ENCODE assay signal across 8 cellular contexts in genomic region chr18:9474983-9475642, GRCh38. TPM values are rescaled to one million over a fixed set of nuclear protein-coding genes. Genes with fewer than 3 reads are reported as not detected.
A peak's percentile ranks its signal among the peaks of the same experiment; 100 is the strongest.
DNase-seq lines count a peak whose midpoint lies in the region; ATAC-seq and TF ChIP-seq lines count a peak whose summit lies in the region.

TSS of gene RALBP1 (plus strand) at chr18:9475513. CDS start at chr18:9513046, 37,533 bp downstream.

- H3K9me3 Mint-ChIP-seq in GM23338 = no peaks in the 10 kb centered on the region
- no peaks in the 10 kb centered on the region for H3K9me3 Mint-ChIP-seq in activated T-helper 17 cell treated with anti-CD3 and anti-CD28 coated beads, Interleukin-2, amount 50 U/mL, for 72 hours
- peaks cover 0 to 6% (median 0%) of the 10 kb centered on the region in 7 donors for H3K9me3 Mint-ChIP-seq in naive B cell
- H3K9me3 Mint-ChIP-seq in stimulated activated memory B cell treated with anti-CD40 and anti-IgM and Interleukin-4, amounts not matched to agents 10 μg/mL and 1 μg/mL and 100 μg/mL, for 72 hours = peaks cover under 1% of the 10 kb centered on the region

- no peaks in the 10 kb centered on the region for H4K20me1 ChIP-seq in GM23338 (replicated peaks; ENCODE audit: insufficient read depth)

- H3K27me3 ChIP-seq in GM23338 (ENCODE audit: insufficient read depth) = no peaks in the 10 kb centered on the region

- peak within 1 kb of the TSS; percentile 97 for H3K27ac ChIP-seq in GM23338 (ENCODE audit: low read depth)
- H3K27ac ChIP-seq in RWPE1 = peak within 1 kb of the TSS; percentile 97

- H3K36me3 Mint-ChIP-seq in GM23338 (ENCODE audit: low read depth) (peaks cover 5% of the 10 kb centered on the region; the same call in 2 of the 3 replicates), naive B cell (peaks cover 5 to 9% of the 10 kb centered on the region in 2 donors)
- peaks cover 29% of the 10 kb centered on the region for H3K36me3 Mint-ChIP-seq in activated T-helper 17 cell treated with anti-CD3 and anti-CD28 coated beads, Interleukin-2, amount 50 U/mL, for 72 hours (ENCODE audit: low read depth)
- peaks cover 16% of the 10 kb centered on the region for H3K36me3 Mint-ChIP-seq in stimulated activated memory B cell treated with anti-CD40 and anti-IgM and Interleukin-4, amounts not matched to agents 10 μg/mL and 1 μg/mL and 100 μg/mL, for 72 hours

- H3K4me1 Mint-ChIP-seq in GM23338 (peaks cover 16% of the 10 kb centered on the region), naive B cell (peaks cover 28 to 40% (median 30%) of the 10 kb centered on the region in 3 donors)
- peaks cover 19% of the 10 kb centered on the region for H3K4me1 Mint-ChIP-seq in activated T-helper 17 cell treated with anti-CD3 and anti-CD28 coated beads, Interleukin-2, amount 50 U/mL, for 72 hours
- peaks cover 32% of the 10 kb centered on the region for H3K4me1 Mint-ChIP-seq in stimulated activated memory B cell treated with anti-CD40 and anti-IgM and Interleukin-4, amounts not matched to agents 10 μg/mL and 1 μg/mL and 100 μg/mL, for 72 hours

- POLR2A ChIA-PET in RWPE1 (lab: Yijun Ruan, JAX; ENCODE audit: low non-redundant PET) = interaction anchor here (0.6 kb wide), 1 partner anchor 119 kb away, joined by 3 read pairs; no protein-coding TSS in a partner anchor

- H3K4me3 Mint-ChIP-seq in GM23338 (peak within 1 kb of the TSS; percentile 78), naive B cell (peak within 1 kb of the TSS; percentile 95 to 99 (median 98))
- peak within 1 kb of the TSS; percentile 89 for H3K4me3 Mint-ChIP-seq in activated T-helper 17 cell treated with anti-CD3 and anti-CD28 coated beads, Interleukin-2, amount 50 U/mL, for 72 hours
- H3K4me3 Mint-ChIP-seq in stimulated activated memory B cell treated with anti-CD40 and anti-IgM and Interleukin-4, amounts not matched to agents 10 μg/mL and 1 μg/mL and 100 μg/mL, for 72 hours = peak within 1 kb of the TSS; percentile 93

- peak within 1 kb of the TSS; percentile 89 for H2AFZ ChIP-seq in GM23338

- peak within 1 kb of the TSS; percentile 89 for H3K4me3 ChIP-seq in GM23338

- H3K9me2 ChIP-seq in GM23338 (ENCODE audit: insufficient read depth) = no peaks in the 10 kb centered on the region

- H3K36me3 ChIP-seq in GM23338 (ENCODE audit: insufficient read depth) = no peaks in the 10 kb centered on the region

- DNase-seq in Daoy (ENCODE audit: low read depth) = peak; percentile 97
- peak; percentile 99 for DNase-seq in GM23338 (ENCODE audit: low spot score)
- DNase-seq in LHCN-M2 (ENCODE audit: low read depth) = peak; percentile 99
- DNase-seq in RWPE1 (ENCODE audit: low spot score) = peak; percentile 98
- peak; percentile 99 for DNase-seq in fibroblast of gingiva (ENCODE audit: low read depth)
- peak; percentile 98 for DNase-seq in naive B cell

- TF ChIP-seq CTCF in GM23338 (conservative IDR thresholded peaks at IDR 0.05; ENCODE audit: low read depth in 2 of 2) (no peak), RWPE1 (conservative IDR thresholded peaks at IDR 0.05; ENCODE audit: low read depth) (no peak)

- H3K4me2 ChIP-seq in GM23338 = peak within 1 kb of the TSS; percentile 99

- H3K27ac Mint-ChIP-seq in GM23338 (peak within 1 kb of the TSS; percentile 97), naive B cell (peak within 1 kb of the TSS; percentile 94 to 99 (median 96))
- peak within 1 kb of the TSS; percentile 91 for H3K27ac Mint-ChIP-seq in activated T-helper 17 cell treated with anti-CD3 and anti-CD28 coated beads, Interleukin-2, amount 50 U/mL, for 72 hours
- peak within 1 kb of the TSS; percentile 89 for H3K27ac Mint-ChIP-seq in stimulated activated memory B cell treated with anti-CD40 and anti-IgM and Interleukin-4, amounts not matched to agents 10 μg/mL and 1 μg/mL and 100 μg/mL, for 72 hours

- peaks cover 2% of the 10 kb centered on the region for H3K27me3 Mint-ChIP-seq in GM23338 (ENCODE audit: insufficient read depth, low read depth, poor library complexity)
- H3K27me3 Mint-ChIP-seq in activated T-helper 17 cell treated with anti-CD3 and anti-CD28 coated beads, Interleukin-2, amount 50 U/mL, for 72 hours = peaks cover 3% of the 10 kb centered on the region
- peaks cover 4 to 15% (median 12%) of the 10 kb centered on the region in 3 donors for H3K27me3 Mint-ChIP-seq in naive B cell
- H3K27me3 Mint-ChIP-seq in stimulated activated memory B cell treated with anti-CD40 and anti-IgM and Interleukin-4, amounts not matched to agents 10 μg/mL and 1 μg/mL and 100 μg/mL, for 72 hours = no peaks in the 10 kb centered on the region

- peaks cover 4% of the 10 kb centered on the region; the same call in 1 of the 2 replicates for H3F3A ChIP-seq in GM23338 (replicated peaks; ENCODE audit: low read depth)

- H3K79me2 ChIP-seq in GM23338 (replicated peaks; ENCODE audit: insufficient read depth) = peaks cover 44% of the 10 kb centered on the region

- H3K4me1 ChIP-seq in GM23338 (ENCODE audit: insufficient read depth) = peaks cover 15% of the 10 kb centered on the region

- ATAC-seq in GM23338 (peak; percentile 94), naive B cell (ENCODE audit: low read depth in 2 of 2) (peak; percentile 97 to 98)
- peak; percentile 97 for ATAC-seq in activated T-helper 17 cell treated with anti-CD3 and anti-CD28 coated beads, Interleukin-2, amount 50 U/mL, for 72 hours (replicated peaks)
- ATAC-seq in stimulated activated memory B cell treated with anti-CD40 and anti-IgM and Interleukin-4, amounts not matched to agents 10 μg/mL and 1 μg/mL and 100 μg/mL, for 72 hours = peak; percentile 99

- CTCF ChIA-PET in RWPE1 (lab: Yijun Ruan, JAX) = no interaction called here

TF ChIP-seq in GM23338, 12 proteins besides CTCF, POLR2A, EP300 and RAD21 (continues in another document):
- no peak for TF ChIP-seq NANOG (IDR thresholded peaks at IDR 0.05; ENCODE audit: borderline replicate concordance)
- TF ChIP-seq EZH2 (IDR thresholded peaks at IDR 0.05; ENCODE audit: low read depth, unreplicated experiment) = no peak
- TF ChIP-seq ZNF462 (CRISPR knock-in tag; IDR thresholded peaks at IDR 0.05) = no peak
- TF ChIP-seq ZNF114 (CRISPR knock-in tag; IDR thresholded peaks at IDR 0.05) = no peak
- TF ChIP-seq EZH2phosphoT487 (IDR thresholded peaks at IDR 0.05; ENCODE audit: unreplicated experiment) = no peak

RNA-seq across cellular contexts. Expression of gene RALBP1, which starts in this region (rescaled TPM):
- total RNA-seq in Daoy (2014; rRNA removed; shearing (Covaris generic)) = 38.2 and 39.7 TPM in 2 replicates
- 64.9 and 80.9 TPM in 2 replicates for total RNA-seq in GM23338 (2014; rRNA removed; shearing (Covaris generic))
- polyA plus RNA-seq in GM23338 (2016; fragmentation: Nextera tagmentation; extraction: Ambion mirVana) = 102 and 103 TPM in 2 replicates
- total RNA-seq in LHCN-M2 (2014; rRNA removed) = 67.3 and 70.8 TPM in 2 replicates
- 34.6 TPM for polyA plus RNA-seq in LHCN-M2 (2012)
- total RNA-seq in activated T-helper 17 cell treated with anti-CD3 and anti-CD28 coated beads, Interleukin-2, amount 50 U/mL, for 72 hours = 10 to 100 TPM; 53.2 to 62.7 TPM
- polyA plus RNA-seq in naive B cell (ENCODE audit: low read depth in 6 of 6) = 10 to 100 TPM; 31.0 to 49.2 (median 41.7) TPM

Comparison
In these comparisons a context has a peak if more than half of its experiments do, and no peak if none do; other contexts are left out.
1. Peak in every context shown above with its lines: DNase-seq, ATAC-seq, H3K4me3 ChIP-seq and H3K27ac ChIP-seq.